Comparison of ENCODE assay signal across 22 cellular contexts in the genomic region with DNA sequence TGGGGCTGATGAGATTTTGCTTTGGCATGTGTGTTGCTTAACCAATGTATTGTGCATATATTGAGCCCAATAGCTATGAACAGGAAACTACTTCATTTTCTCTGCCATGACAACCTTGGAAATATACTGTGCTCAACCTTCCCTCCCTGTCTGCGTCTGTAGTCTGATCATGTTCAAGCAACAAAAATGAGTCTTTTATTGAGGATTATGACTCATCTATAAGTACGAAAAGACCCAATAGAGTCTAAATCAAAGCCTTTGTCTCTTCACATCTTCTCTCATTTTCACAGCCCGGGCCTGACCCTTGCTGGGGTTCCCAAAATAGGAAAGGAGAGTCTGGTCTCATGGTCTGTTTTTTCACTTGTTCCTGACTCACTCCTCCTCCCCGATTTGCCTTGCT.
A peak's percentile ranks its signal among the peaks of the same experiment; 100 is the strongest.
DNase-seq lines count a peak whose midpoint lies in the region; ATAC-seq and TF ChIP-seq lines count a peak whose summit lies in the region.
"Had no signal": no experiment of that assay in that cellular context is flagged by ENCODE, and none has a peak within 500 bp of the region (broad histone marks: within the 10 kb centered on the region; RNA-seq: fewer than 3 reads in every experiment).

No MANE protein-coding gene starts in this region.

- H3K36me3 Mint-ChIP-seq in nephron progenitor cell (ENCODE audit: low read depth), result no peaks in the 10 kb centered on the region
- H3K36me3 Mint-ChIP-seq: CD8-positive, alpha-beta T cell had no signal

- intact Hi-C loops in mucosa of descending colon (cut with DNase I, micrococcal nuclease), result no loop called here

- H3K27me3 ChIP-seq in Peyer's patch, result no peaks in the 10 kb centered on the region
- H3K27me3 ChIP-seq: BLaER1 treated with 17β-estradiol and CSF1 and Interleukin-3, amounts not matched to agents 10 nM and 100 nM; SJSA1 had no signal

- peaks cover 5% of the 10 kb centered on the region for H3K27me3 Mint-ChIP-seq in nephron progenitor cell (ENCODE audit: low read depth, poor library complexity)

- H3K36me3 ChIP-seq in Peyer's patch, result no peaks in the 10 kb centered on the region
- no peaks in the 10 kb centered on the region for H3K36me3 ChIP-seq in mucosa of descending colon (ENCODE audit: low read depth)
- H3K36me3 ChIP-seq: BLaER1 treated with 17β-estradiol and CSF1 and Interleukin-3, amounts not matched to agents 10 nM and 100 nM; SJSA1 had no signal

- no peak for DNase-seq in Peyer's patch
- peak; percentile 97 for DNase-seq in foreskin melanocyte
- DNase-seq in nephron progenitor cell, result no peak
- DNase-seq in NCI-H2227 treated with DMSO at 0.1 percent for 48 hours (lab: John Stamatoyannopoulos, UW), result no peak
- no peak for DNase-seq in NCI-H774 (lab: John Stamatoyannopoulos, UW)
- no peak for DNase-seq in mucosa of descending colon
- DNase-seq: ACHN; CD8-positive, alpha-beta T cell; GDM1; H9; HFFc6; KBM-7; NCI-H1105 treated with DMSO at 0.1 percent for 48 hours; NCI-H2029 treated with DMSO at 0.1 percent for 48 hours; NCI-H345; NCI-H524 had no signal

- no peak for TF ChIP-seq POLR2A in Peyer's patch (IDR thresholded peaks at IDR 0.05)

- peaks cover 58% of the 10 kb centered on the region for H3K4me1 Mint-ChIP-seq in nephron progenitor cell

- peak overlapping the region; percentile 77 for H3K27ac Mint-ChIP-seq in nephron progenitor cell
- H3K27ac Mint-ChIP-seq: CD8-positive, alpha-beta T cell; H9; HFFc6; T-helper 1 cell treated with Interleukin-12 subunit alpha and Interleukin-12 subunit beta and Interleukin-4 antibody, amounts not matched to agents 30 μg/mL and 1 μg/mL, for 36 hours had no signal

- TF ChIP-seq CTCF in Peyer's patch (IDR thresholded peaks at IDR 0.05), result no peak
- no peak for TF ChIP-seq CTCF in nephron progenitor cell (IDR thresholded peaks at IDR 0.05)
- no peak for TF ChIP-seq CTCF in mucosa of descending colon (IDR thresholded peaks at IDR 0.05)

- peak overlapping the region in 3 of 4 donors; percentile 16 to 71 (median 68) for H3K27ac ChIP-seq in Peyer's patch
- H3K27ac ChIP-seq: BLaER1 treated with 17β-estradiol and CSF1 and Interleukin-3, amounts not matched to agents 10 nM and 100 nM; HL-60; SJSA1 had no signal

- H3K4me3 ChIP-seq in Peyer's patch, result no peak overlapping the region
- H3K4me3 ChIP-seq in mucosa of descending colon, result no peak overlapping the region
- H3K4me3 ChIP-seq: BLaER1 treated with 17β-estradiol and CSF1 and Interleukin-3, amounts not matched to agents 10 nM and 100 nM; SJSA1 had no signal

- H3K4me3 Mint-ChIP-seq in nephron progenitor cell, result no peak overlapping the region
- H3K4me3 Mint-ChIP-seq: CD8-positive, alpha-beta T cell; H9; HFFc6; T-helper 1 cell treated with Interleukin-12 subunit alpha and Interleukin-12 subunit beta and Interleukin-4 antibody, amounts not matched to agents 30 μg/mL and 1 μg/mL, for 36 hours had no signal

- H3K4me1 ChIP-seq in Peyer's patch (peaks cover 0 to 43% (median 7%) of the 10 kb centered on the region in 4 donors), mucosa of descending colon (ENCODE audit: low read depth) (peaks cover 37% of the 10 kb centered on the region)
- H3K4me1 ChIP-seq: BLaER1 treated with 17β-estradiol and CSF1 and Interleukin-3, amounts not matched to agents 10 nM and 100 nM had no signal

- no peaks in the 10 kb centered on the region for H3K9me3 Mint-ChIP-seq in nephron progenitor cell
- H3K9me3 Mint-ChIP-seq: CD8-positive, alpha-beta T cell; H9; HFFc6; T-helper 1 cell treated with Interleukin-12 subunit alpha and Interleukin-12 subunit beta and Interleukin-4 antibody, amounts not matched to agents 30 μg/mL and 1 μg/mL, for 36 hours had no signal

- ATAC-seq in GM21390 (IDR thresholded peaks at IDR 0.05; ENCODE audit: unreplicated experiment) (no peak), mucosa of descending colon (no peak)
- ATAC-seq: CD8-positive, alpha-beta T cell; Right ventricle myocardium inferior had no signal

- H3K9me3 ChIP-seq in Peyer's patch, result no peaks in the 10 kb centered on the region
- H3K9me3 ChIP-seq in mucosa of descending colon, result no peaks in the 10 kb centered on the region
- H3K9me3 ChIP-seq: BLaER1 treated with 17β-estradiol and CSF1 and Interleukin-3, amounts not matched to agents 10 nM and 100 nM; SJSA1 had no signal
